Comparison of ENCODE assay signal across 11 cellular contexts in the genomic region with DNA sequence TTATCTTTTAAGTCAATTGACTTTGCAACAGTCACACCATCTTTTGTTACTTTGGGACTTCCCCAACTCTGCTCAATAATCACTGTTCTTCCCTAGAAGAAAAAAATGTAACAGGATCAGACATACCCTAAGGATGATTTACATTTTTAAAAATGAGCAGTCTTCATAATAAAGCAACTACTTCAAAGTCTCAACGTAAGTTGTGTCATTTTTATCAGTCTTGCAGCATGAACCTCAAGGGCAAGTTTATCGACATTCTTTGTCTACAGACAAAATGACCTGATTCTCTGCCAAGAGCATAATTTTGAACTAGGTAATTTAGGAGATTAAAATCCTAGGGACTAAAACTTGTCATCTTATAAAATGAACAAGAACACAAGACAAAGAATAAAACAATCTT. TPM values are rescaled to one million over a fixed set of nuclear protein-coding genes. Genes with fewer than 3 reads are reported as not detected.
DNase-seq lines count a peak whose midpoint lies in the region; ATAC-seq and TF ChIP-seq lines count a peak whose summit lies in the region.
"Had no signal": no experiment of that assay in that cellular context is flagged by ENCODE, and none has a peak within 500 bp of the region (broad histone marks: within the 10 kb centered on the region; RNA-seq: fewer than 3 reads in every experiment).

No MANE protein-coding gene starts in this region.

- H4K20me1 ChIP-seq in hepatocyte (ENCODE audit: insufficient read depth, poor library complexity, severe bottlenecking): peaks cover 36% of the 10 kb centered on the region

- no peak for TF ChIP-seq POLR2A in testis (IDR thresholded peaks at IDR 0.05)

- H3K9me3 Mint-ChIP-seq in activated naive CD4-positive, alpha-beta T cell treated with anti-CD3 and anti-CD28 coated beads, Interleukin-2, amount 50 U/mL, for 24 hours: no peaks in the 10 kb centered on the region
- no peaks in the 10 kb centered on the region for H3K9me3 Mint-ChIP-seq in activated CD4-positive, alpha-beta memory T cell treated with anti-CD3 and anti-CD28 coated beads, Interleukin-2, amount 10 ng/mL, durations not matched to agents 7 days and 5 days
- no peaks in the 10 kb centered on the region for H3K9me3 Mint-ChIP-seq in CD14-positive monocyte

- peaks cover 52% of the 10 kb centered on the region for H3K36me3 Mint-ChIP-seq in activated naive CD4-positive, alpha-beta T cell treated with anti-CD3 and anti-CD28 coated beads, Interleukin-2, amount 50 U/mL, for 24 hours
- peaks cover 64% of the 10 kb centered on the region for H3K36me3 Mint-ChIP-seq in activated CD4-positive, alpha-beta memory T cell treated with anti-CD3 and anti-CD28 coated beads, Interleukin-2, amount 10 ng/mL, durations not matched to agents 7 days and 5 days (ENCODE audit: low read depth)
- H3K36me3 Mint-ChIP-seq in CD14-positive monocyte: peaks cover 43 to 47% of the 10 kb centered on the region in 2 donors

- TF ChIP-seq CTCF in hepatocyte (IDR thresholded peaks at IDR 0.05; ENCODE audit: poor library complexity) (no peak), testis (IDR thresholded peaks at IDR 0.05) (no peak), CD14-positive monocyte (IDR thresholded peaks at IDR 0.05) (no peak)

- H3K4me1 ChIP-seq in hepatocyte (ENCODE audit: insufficient read depth) (peaks cover 26% of the 10 kb centered on the region), testis (peaks cover 23% of the 10 kb centered on the region)

- peaks cover 42% of the 10 kb centered on the region for H3K4me1 Mint-ChIP-seq in activated naive CD4-positive, alpha-beta T cell treated with anti-CD3 and anti-CD28 coated beads, Interleukin-2, amount 50 U/mL, for 24 hours
- H3K4me1 Mint-ChIP-seq in activated CD4-positive, alpha-beta memory T cell treated with anti-CD3 and anti-CD28 coated beads, Interleukin-2, amount 10 ng/mL, durations not matched to agents 7 days and 5 days: peaks cover 59% of the 10 kb centered on the region
- peaks cover 40% of the 10 kb centered on the region for H3K4me1 Mint-ChIP-seq in CD14-positive monocyte

- no peak for ATAC-seq in HG02642 (IDR thresholded peaks at IDR 0.05; ENCODE audit: poor library complexity, unreplicated experiment)
- ATAC-seq: left ventricle myocardium superior had no signal

- H2AFZ ChIP-seq in hepatocyte: no peak overlapping the region

- POLR2A ChIA-PET in activated CD4-positive, alpha-beta memory T cell treated with anti-CD3 and anti-CD28 coated beads, Interleukin-2, amount 10 ng/mL, durations not matched to agents 7 days and 5 days (lab: Charles Lee): interaction anchor here (0.6 to 9.0 kb wide), 6 partner anchors 13 to 208 kb away, joined by 3 to 275 read pairs (median 16); a partner anchor contains a TSS

- WGBS in hepatocyte (ENCODE audit: low lambda C conversion rate, missing lambda C conversion rate): 34% methylated on average over 2 of the region's 2 CpGs
- 21 to 25% methylated on average over 2 of the region's 2 CpGs for WGBS in testis, 2 donors

- DNase-seq in activated naive CD4-positive, alpha-beta T cell treated with anti-CD3 and anti-CD28 coated beads, Interleukin-2, amount 50 U/mL, for 16 hours: no peak
- no peak for DNase-seq in activated CD4-positive, alpha-beta memory T cell treated with anti-CD3 and anti-CD28 coated beads, Interleukin-2, amount 10 ng/mL, durations not matched to agents 7 days and 5 days
- DNase-seq in hepatocyte (ENCODE audit: low spot score) (no peak), testis (no peak), CD14-positive monocyte (ENCODE audit: low spot score) (no peak), NCI-H1694 treated with DMSO at 0.1 percent for 48 hours (lab: John Stamatoyannopoulos, UW) (no peak)
- DNase-seq: activated CD4-positive, alpha-beta T cell treated with anti-CD3 and anti-CD28 coated beads, Interleukin-2, amount 50 U/mL, for 48 hours; dermis blood vessel endothelial cell; left ventricle myocardium superior had no signal

- peak overlapping the region; percentile 100 for H3K4me3 Mint-ChIP-seq in activated naive CD4-positive, alpha-beta T cell treated with anti-CD3 and anti-CD28 coated beads, Interleukin-2, amount 50 U/mL, for 24 hours
- H3K4me3 Mint-ChIP-seq in activated CD4-positive, alpha-beta memory T cell treated with anti-CD3 and anti-CD28 coated beads, Interleukin-2, amount 10 ng/mL, durations not matched to agents 7 days and 5 days: peak overlapping the region; percentile 92
- no peak overlapping the region for H3K4me3 Mint-ChIP-seq in CD14-positive monocyte

- peaks cover 88% of the 10 kb centered on the region for H3K79me2 ChIP-seq in hepatocyte

- intact Hi-C loops in testis (cut with DNase I; ENCODE audit: low total_unique reads) (no loop called here), CD14-positive monocyte (cut with micrococcal nuclease) (loop anchor here in 1 of 2 donors (10.0 kb wide), 1 partner anchor 72 kb away; no protein-coding TSS in a partner anchor)

- H3K4me3 ChIP-seq in hepatocyte (peak overlapping the region; percentile 71), testis (no peak overlapping the region)

- H3K27me3 ChIP-seq in hepatocyte (no peaks in the 10 kb centered on the region), testis (no peaks in the 10 kb centered on the region)

- no peaks in the 10 kb centered on the region for H3K27me3 Mint-ChIP-seq in activated naive CD4-positive, alpha-beta T cell treated with anti-CD3 and anti-CD28 coated beads, Interleukin-2, amount 50 U/mL, for 24 hours
- no peaks in the 10 kb centered on the region for H3K27me3 Mint-ChIP-seq in activated CD4-positive, alpha-beta memory T cell treated with anti-CD3 and anti-CD28 coated beads, Interleukin-2, amount 10 ng/mL, durations not matched to agents 7 days and 5 days
- no peaks in the 10 kb centered on the region for H3K27me3 Mint-ChIP-seq in CD14-positive monocyte (ENCODE audit: low read depth in 3 of 3)

- no peaks in the 10 kb centered on the region for H3K9me2 ChIP-seq in hepatocyte (replicated peaks; ENCODE audit: insufficient read depth)

- peaks cover 5% of the 10 kb centered on the region for H3K36me3 ChIP-seq in hepatocyte (replicated peaks; ENCODE audit: insufficient read depth, low read depth)
- H3K36me3 ChIP-seq in testis (ENCODE audit: low read depth, missing control alignments): no peaks in the 10 kb centered on the region

- no peak overlapping the region for H3K27ac ChIP-seq in hepatocyte
- peak overlapping the region; percentile 23 to 99 for H3K27ac ChIP-seq in testis

- peak overlapping the region; percentile 96 for H3K27ac Mint-ChIP-seq in activated naive CD4-positive, alpha-beta T cell treated with anti-CD3 and anti-CD28 coated beads, Interleukin-2, amount 50 U/mL, for 24 hours
- peak overlapping the region; percentile 97 for H3K27ac Mint-ChIP-seq in activated CD4-positive, alpha-beta memory T cell treated with anti-CD3 and anti-CD28 coated beads, Interleukin-2, amount 10 ng/mL, durations not matched to agents 7 days and 5 days
- no peak overlapping the region for H3K27ac Mint-ChIP-seq in CD14-positive monocyte

- H3K9me3 ChIP-seq in hepatocyte (ENCODE audit: low read depth): no peaks in the 10 kb centered on the region
- no peaks in the 10 kb centered on the region for H3K9me3 ChIP-seq in testis

- CTCF ChIA-PET in activated CD4-positive, alpha-beta memory T cell treated with anti-CD3 and anti-CD28 coated beads, Interleukin-2, amount 10 ng/mL, durations not matched to agents 7 days and 5 days (lab: Charles Lee): interaction anchor here (0.6 kb wide), 1 partner anchor 229 kb away, joined by 4 read pairs; no protein-coding TSS in a partner anchor

- H3K4me2 ChIP-seq in hepatocyte: peak overlapping the region; percentile 87

RNA-seq across cellular contexts. Expression of a gene that starts 2.3 kb away (rescaled TPM):
- total RNA-seq in activated CD4-positive, alpha-beta memory T cell treated with anti-CD3 and anti-CD28 coated beads, Interleukin-2, amount 10 ng/mL, durations not matched to agents 7 days and 5 days: 100 to 1,000 TPM; 227 to 229 TPM
- total RNA-seq in hepatocyte (327 and 339 TPM in 2 replicates), testis (100 to 1,000 TPM; 107 to 121 TPM)
- polyA plus RNA-seq in hepatocyte (293 and 309 TPM in 2 replicates), testis (ENCODE audit: insufficient read depth, low read depth, low replicate concordance) (111 TPM), CD14-positive monocyte (10 to 100 TPM; 44.5 to 62.1 TPM)

RNA-seq across cellular contexts. Expression of a gene that starts 2.9 kb away (rescaled TPM):
- total RNA-seq in activated CD4-positive, alpha-beta memory T cell treated with anti-CD3 and anti-CD28 coated beads, Interleukin-2, amount 10 ng/mL, durations not matched to agents 7 days and 5 days: 10 to 100 TPM; 85.9 to 92.6 TPM
- 146 and 194 TPM in 2 replicates for total RNA-seq in hepatocyte
- polyA plus RNA-seq in hepatocyte: 348 and 360 TPM in 2 replicates
- 10 to 100 TPM; 43.3 to 51.3 TPM for total RNA-seq in testis
- 61.8 TPM for polyA plus RNA-seq in testis (ENCODE audit: insufficient read depth, low read depth, low replicate concordance)
- 10 to 100 TPM; 44.9 to 46.2 TPM for polyA plus RNA-seq in CD14-positive monocyte

RNA-seq across cellular contexts. Expression of a gene that starts 18.6 kb away (rescaled TPM):
- total RNA-seq in activated CD4-positive, alpha-beta memory T cell treated with anti-CD3 and anti-CD28 coated beads, Interleukin-2, amount 10 ng/mL, durations not matched to agents 7 days and 5 days: 10 to 100 TPM; 23.5 to 24.8 TPM
- total RNA-seq in hepatocyte (44.0 and 50.1 TPM in 2 replicates), testis (10 to 100 TPM; 10.7 to 13.8 TPM)
- polyA plus RNA-seq in hepatocyte (42.2 and 44.1 TPM in 2 replicates), testis (ENCODE audit: insufficient read depth, low read depth, low replicate concordance) (17.6 TPM), CD14-positive monocyte (10 to 100 TPM; 30.4 to 32.4 TPM)

RNA-seq across cellular contexts. Expression of a gene that starts 43.9 kb away (rescaled TPM):
- total RNA-seq in activated CD4-positive, alpha-beta memory T cell treated with anti-CD3 and anti-CD28 coated beads, Interleukin-2, amount 10 ng/mL, durations not matched to agents 7 days and 5 days: 10 to 100 TPM; 22.2 to 24.4 TPM
- total RNA-seq in hepatocyte: 40.2 and 44.4 TPM in 2 replicates
- 40.7 and 46.1 TPM in 2 replicates for polyA plus RNA-seq in hepatocyte
- total RNA-seq in testis: 10 to 100 TPM; 16.4 to 17.9 TPM
- 18.0 TPM for polyA plus RNA-seq in testis (ENCODE audit: insufficient read depth, low read depth, low replicate concordance)
- 10 to 100 TPM; 38.3 to 46.6 TPM for polyA plus RNA-seq in CD14-positive monocyte

Comparison
In these comparisons a context has a peak if more than half of its experiments do, and no peak if none do; other contexts are left out.
1. H3K27ac Mint-ChIP-seq: peak in activated naive CD4-positive, alpha-beta T cell treated with anti-CD3 and anti-CD28 coated beads, Interleukin-2, amount 50 U/mL, for 24 hours (single experiment) and activated CD4-positive, alpha-beta memory T cell treated with anti-CD3 and anti-CD28 coated beads, Interleukin-2, amount 10 ng/mL, durations not matched to agents 7 days and 5 days (single experiment); none in CD14-positive monocyte (0 of 7).
2. H3K4me3 Mint-ChIP-seq: peak in activated naive CD4-positive, alpha-beta T cell treated with anti-CD3 and anti-CD28 coated beads, Interleukin-2, amount 50 U/mL, for 24 hours (single experiment) and activated CD4-positive, alpha-beta memory T cell treated with anti-CD3 and anti-CD28 coated beads, Interleukin-2, amount 10 ng/mL, durations not matched to agents 7 days and 5 days (single experiment); none in CD14-positive monocyte (0 of 2).